9 cellular contexts compared by ENCODE assay signal in genomic region chr17:19533036-19533717, GRCh38. TPM values are rescaled to one million over a fixed set of nuclear protein-coding genes. Genes with fewer than 3 reads are reported as not detected.
DNase-seq lines count a peak whose midpoint lies in the region; ATAC-seq and TF ChIP-seq lines count a peak whose summit lies in the region.
"Had no signal": no experiment of that assay in that cellular context is flagged by ENCODE, and none has a peak within 500 bp of the region (broad histone marks: within the 10 kb centered on the region; RNA-seq: fewer than 3 reads in every experiment).

No MANE protein-coding gene starts in this region.

- H3K4me3 Mint-ChIP-seq in Caco-2 (ENCODE audit: unreplicated experiment) (peak overlapping the region; percentile 62), T-helper 17 cell (peak overlapping the region; percentile 72)

- H3K4me3 ChIP-seq in Caco-2 (ENCODE audit: low read depth, low read length) (peak overlapping the region; percentile 15; the same call in 1 of the 2 replicates), iPS DF 6.9 (ENCODE audit: low read length) (peak overlapping the region; percentile 34; the same call in 1 of the 2 replicates), retinal pigment epithelial cell (ENCODE audit: low read length) (peak overlapping the region; percentile 66)

- H3K36me3 Mint-ChIP-seq in Caco-2 (ENCODE audit: insufficient read depth, unreplicated experiment) (no peaks in the 10 kb centered on the region), T-helper 17 cell (ENCODE audit: low read depth) (no peaks in the 10 kb centered on the region)

- H3K27ac ChIP-seq in iPS DF 6.9 (ENCODE audit: low read length), result no peak overlapping the region

- peaks cover 20% of the 10 kb centered on the region for H3K27me3 Mint-ChIP-seq in Caco-2 (ENCODE audit: insufficient read depth, unreplicated experiment)
- H3K27me3 Mint-ChIP-seq in T-helper 17 cell, result peaks cover 56% of the 10 kb centered on the region

- H3K36me3 ChIP-seq in Caco-2 (ENCODE audit: control insufficient read depth, insufficient read depth, low read length) (no peaks in the 10 kb centered on the region), iPS DF 6.9 (ENCODE audit: control insufficient read depth, insufficient read depth, low read length) (no peaks in the 10 kb centered on the region)

- no peak for DNase-seq in Caco-2
- DNase-seq in T-helper 17 cell, result no peak
- DNase-seq in iPS DF 6.9 (ENCODE audit: low read depth, low spot score), result no peak
- DNase-seq in retinal pigment epithelial cell (ENCODE audit: low read depth), result no peak
- no peak for DNase-seq in NCI-H2107 treated with DMSO at 0.1 percent for 48 hours (lab: John Stamatoyannopoulos, UW; ENCODE audit: unreplicated experiment)
- DNase-seq: NCI-H774 had no signal

- POLR2A ChIA-PET in Caco-2 (lab: Charles Lee), result no interaction called here

- H3K9me3 Mint-ChIP-seq in Caco-2 (ENCODE audit: unreplicated experiment), result no peaks in the 10 kb centered on the region

- intact Hi-C loops in Caco-2 (cut with micrococcal nuclease; ENCODE audit: unreplicated experiment), result no loop called here

- CTCF ChIA-PET in Caco-2 (lab: Charles Lee), result no interaction called here

- no TSS peak for BruUV-seq in Caco-2 (replicated peaks; lab: Mats Ljungman, UMichigan)

- no peaks in the 10 kb centered on the region; the same call in none of the 2 replicates for H3K27me3 ChIP-seq in Caco-2 (replicated peaks; ENCODE audit: control insufficient read depth, insufficient read depth, low read length)
- peaks cover 21% of the 10 kb centered on the region for H3K27me3 ChIP-seq in iPS DF 6.9 (ENCODE audit: control insufficient read depth, insufficient read depth, low read length)

- H3K4me1 Mint-ChIP-seq in Caco-2 (ENCODE audit: low read depth, unreplicated experiment) (peaks cover 14% of the 10 kb centered on the region), T-helper 17 cell (peaks cover 8% of the 10 kb centered on the region)

- no CpG with 5 or more reads among the region's 30 CpGs for WGBS in iPS DF 6.9 (ENCODE audit: insufficient coverage, insufficient read length)

- ATAC-seq in T-helper 17 cell (no peak), HG03571 (IDR thresholded peaks at IDR 0.05; ENCODE audit: unreplicated experiment) (no peak), HG03095 (IDR thresholded peaks at IDR 0.05; ENCODE audit: unreplicated experiment) (no peak), HG02981 (IDR thresholded peaks at IDR 0.05; ENCODE audit: unreplicated experiment) (no peak)

- H3K4me1 ChIP-seq in Caco-2 (peaks cover under 1% of the 10 kb centered on the region; the same call in 1 of the 2 replicates), iPS DF 6.9 (ENCODE audit: control insufficient read depth, insufficient read depth, low read length) (no peaks in the 10 kb centered on the region)

- H3K27ac Mint-ChIP-seq in Caco-2 (ENCODE audit: unreplicated experiment) (no peak overlapping the region), T-helper 17 cell (no peak overlapping the region)

- no peaks in the 10 kb centered on the region for H3K9me3 ChIP-seq in Caco-2
- H3K9me3 ChIP-seq in T-helper 17 cell (ENCODE audit: control insufficient read depth, low read length, poor library complexity, severe bottlenecking), result no peaks in the 10 kb centered on the region
- no peaks in the 10 kb centered on the region for H3K9me3 ChIP-seq in iPS DF 6.9 (ENCODE audit: control insufficient read depth, insufficient read depth, low read length)

- TF ChIP-seq CTCF in Caco-2 (IDR thresholded peaks at IDR 0.05; ENCODE audit: insufficient read depth in 1 of 2, low read depth in 1 of 2, low read length in 1 of 2, severe bottlenecking in 1 of 2, unreplicated experiment in 1 of 2) (no peak), retinal pigment epithelial cell (conservative IDR thresholded peaks at IDR 0.05; ENCODE audit: low read depth, low read length) (no peak)

RNA-seq across cellular contexts. Expression of gene SLC47A1, which starts 0.5 kb away (rescaled TPM):
- total RNA-seq in Caco-2 (2022) (0.43 and 0.72 TPM in 2 replicates), T-helper 17 cell (not detected)

Comparison
In these comparisons a context has a peak if more than half of its experiments do, and no peak if none do; other contexts are left out.
1. H3K4me3 ChIP-seq: peak in every context shown above with its lines; median percentile 66 in retinal pigment epithelial cell; 34 in iPS DF 6.9; 15 in Caco-2.